22 cellular contexts compared by ENCODE assay signal in genomic region chr1:243441601-243442000, GRCh38.
DNase-seq lines count a peak whose midpoint lies in the region; ATAC-seq, FAIRE-seq and TF ChIP-seq lines count a peak whose summit lies in the region.
"Had no signal": no experiment of that assay in that cellular context is flagged by ENCODE, and none has a peak within 500 bp of the region (broad histone marks: within the 10 kb centered on the region; RNA-seq: fewer than 3 reads in every experiment).

No MANE protein-coding gene starts in this region.

- H2AFZ ChIP-seq in osteoblast (ENCODE audit: low read length) = no peak overlapping the region

- ATAC-seq in body of pancreas = no peak
- ATAC-seq: A549 had no signal

- no peak for TF ChIP-seq POLR2A in body of pancreas (IDR thresholded peaks at IDR 0.05)

- peak; percentile 72 for FAIRE-seq in TTC549 (lab: Jason Lieb, UNC)
- FAIRE-seq: A549, G401.6, GM12892, H54 had no signal

- H3K4me1 ChIP-seq in osteoblast (ENCODE audit: insufficient read depth, low read length) (no peaks in the 10 kb centered on the region), body of pancreas (no peaks in the 10 kb centered on the region)
- H3K4me1 ChIP-seq: A549 had no signal

- intact Hi-C loops in body of pancreas (cut with DNase I) = no loop called here

- no peak for TF ChIP-seq CTCF in osteoblast (IDR thresholded peaks at IDR 0.05; ENCODE audit: extremely low read depth, low read depth, low read length)
- TF ChIP-seq CTCF in body of pancreas (IDR thresholded peaks at IDR 0.05) = no peak

- CTCF ChIA-PET in HEK293T (lab: Yijun Ruan, JAX) = interaction anchor here (0.6 kb wide), 1 partner anchor 61 kb away, joined by 3 read pairs; no protein-coding TSS in a partner anchor

- H3K27me3 ChIP-seq in osteoblast (ENCODE audit: insufficient read depth, low read length) (no peaks in the 10 kb centered on the region), MG63 (no peaks in the 10 kb centered on the region), body of pancreas (no peaks in the 10 kb centered on the region)
- H3K27me3 ChIP-seq: BE2C; BLaER1 treated with 17β-estradiol and CSF1 and Interleukin-3, amounts not matched to agents 10 nM and 100 nM had no signal

- H3K36me3 ChIP-seq in osteoblast (ENCODE audit: insufficient read depth, low read length) (peaks cover 3% of the 10 kb centered on the region), MG63 (no peaks in the 10 kb centered on the region), body of pancreas (replicated peaks in 1 of 2; ENCODE audit: insufficient read depth in 1 of 2, low read depth in 2 of 2) (no peaks in the 10 kb centered on the region)
- H3K36me3 ChIP-seq: BE2C, HAP-1 had no signal

- no peaks in the 10 kb centered on the region for H3K79me2 ChIP-seq in osteoblast (ENCODE audit: insufficient read depth, low read length)

- no peak overlapping the region for H3K4me2 ChIP-seq in osteoblast (ENCODE audit: insufficient read depth, low read length)
- H3K4me2 ChIP-seq: A549 had no signal

- no peak for DNase-seq in HEK293T (ENCODE audit: extremely low spot score)
- peak; percentile 34 for DNase-seq in osteoblast (ENCODE audit: insufficient read length, low spot score, missing footprints)
- no peak for DNase-seq in MG63
- DNase-seq in body of pancreas = no peak
- no peak for DNase-seq in NCI-H1417 treated with DMSO at 0.1 percent for 48 hours (lab: John Stamatoyannopoulos, UW)
- DNase-seq: 8988T; ACHN; AML-193; BE2C; Calu3; CD4-positive, alpha-beta T cell; COR-L47; DMS153; DND-41; GOT3 had no signal

- peaks cover 3% of the 10 kb centered on the region for H4K20me1 ChIP-seq in osteoblast (ENCODE audit: insufficient read depth, low read length)

- H3K27ac ChIP-seq in osteoblast (ENCODE audit: low read depth, low read length) = no peak overlapping the region
- H3K27ac ChIP-seq in body of pancreas = no peak overlapping the region
- H3K27ac ChIP-seq: A549; BLaER1 treated with 17β-estradiol and CSF1 and Interleukin-3, amounts not matched to agents 10 nM and 100 nM had no signal

- POLR2A ChIA-PET in HEK293T (lab: Yijun Ruan, JAX) = no interaction called here

- no peaks in the 10 kb centered on the region for H3K9me3 ChIP-seq in osteoblast (ENCODE audit: low read depth, low read length)
- H3K9me3 ChIP-seq in MG63 = no peaks in the 10 kb centered on the region
- no peaks in the 10 kb centered on the region for H3K9me3 ChIP-seq in body of pancreas
- H3K9me3 ChIP-seq: A549, BE2C, HAP-1 had no signal

- H3K4me3 ChIP-seq in osteoblast (ENCODE audit: insufficient read depth, low read length) = no peak overlapping the region
- no peak overlapping the region for H3K4me3 ChIP-seq in MG63
- H3K4me3 ChIP-seq in body of pancreas = no peak overlapping the region
- H3K4me3 ChIP-seq: A549; BLaER1 treated with 17β-estradiol and CSF1 and Interleukin-3, amounts not matched to agents 10 nM and 100 nM; HAP-1 had no signal

TF ChIP-seq in HEK293T, 16 proteins besides CTCF, POLR2A, EP300 and RAD21:
- TF ChIP-seq PKNOX1 (IDR thresholded peaks at IDR 0.05) (peak; percentile 84), BHLHE40 (IDR thresholded peaks at IDR 0.05; ENCODE audit: borderline replicate concordance) (no peak), SUZ12 (IDR thresholded peaks at IDR 0.05) (no peak)
